ENCODE assay signal across 10 cellular contexts in the genomic region with DNA sequence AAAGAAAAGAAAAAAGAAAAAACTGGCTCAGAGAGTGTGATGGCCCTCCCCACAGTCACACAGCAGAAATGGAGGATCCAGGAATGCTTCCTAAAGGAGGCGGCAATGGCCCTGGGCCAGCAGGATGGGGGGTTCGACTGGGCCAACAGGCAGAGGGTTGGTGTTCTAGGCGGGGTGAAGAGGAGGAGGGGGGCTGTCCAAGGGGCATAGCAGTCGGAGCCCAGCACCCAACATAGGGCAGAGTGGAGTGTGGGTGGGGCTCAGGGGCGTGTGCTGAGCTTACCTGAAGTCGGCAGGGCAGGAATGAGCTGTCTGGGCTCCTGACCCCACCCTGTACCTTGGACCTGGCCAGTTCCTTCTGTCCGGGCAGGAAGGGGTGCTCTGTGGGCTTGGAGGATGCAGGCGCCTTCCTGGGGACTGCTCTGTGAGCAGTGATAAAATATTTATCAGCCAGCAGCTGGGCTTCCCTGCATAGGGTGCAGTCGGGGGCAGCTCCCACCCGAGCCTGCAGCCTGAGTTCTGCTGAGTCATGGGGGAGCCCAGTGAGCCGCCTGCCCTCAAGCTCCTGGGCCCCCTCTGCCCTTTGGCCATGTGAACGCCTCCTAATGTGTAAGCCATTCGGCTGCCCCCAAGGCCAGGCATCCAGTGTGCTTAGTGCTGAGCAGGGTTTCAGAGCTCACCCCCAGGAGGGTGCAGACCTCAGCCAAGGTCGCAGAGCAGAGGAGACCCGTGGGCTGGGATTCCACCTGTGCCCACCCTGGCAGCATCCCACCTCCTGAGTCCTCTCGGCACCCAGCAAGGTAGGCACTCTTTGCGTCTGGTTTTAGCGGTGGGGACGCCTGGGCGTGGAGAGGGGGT. TPM values are rescaled to one million over a fixed set of nuclear protein-coding genes. Genes with fewer than 3 reads are reported as not detected.
DNase-seq lines count a peak whose midpoint lies in the region; ATAC-seq and TF ChIP-seq lines count a peak whose summit lies in the region.
"Had no signal": no experiment of that assay in that cellular context is flagged by ENCODE, and none has a peak within 500 bp of the region (broad histone marks: within the 10 kb centered on the region; RNA-seq: fewer than 3 reads in every experiment).

No MANE protein-coding gene starts in this region.

- in situ Hi-C loops in IMR-90 (cut with MboI; ENCODE audit: low sequenced_read_pairs): no loop called here

- no peaks in the 10 kb centered on the region for H3K9me3 Mint-ChIP-seq in CD4-positive, alpha-beta T cell

- no peaks in the 10 kb centered on the region for H3K36me3 ChIP-seq in IMR-90 (ENCODE audit: control insufficient read depth, insufficient read depth, low read length)
- H3K36me3 ChIP-seq in adipocyte (ENCODE audit: control insufficient read depth, insufficient read depth, low read length, severe bottlenecking): peaks cover 4% of the 10 kb centered on the region
- H3K36me3 ChIP-seq in mucosa of descending colon (ENCODE audit: low read depth): no peaks in the 10 kb centered on the region

- H3K23ac ChIP-seq in IMR-90 (ENCODE audit: low read depth, low read length): no peak overlapping the region

- H3K4me1 ChIP-seq in IMR-90 (ENCODE audit: control insufficient read depth, insufficient read depth, low read length) (peaks cover 10% of the 10 kb centered on the region; the same call in 1 of the 2 replicates), adipocyte (ENCODE audit: control insufficient read depth, insufficient read depth, low read length) (peaks cover 11% of the 10 kb centered on the region), mucosa of descending colon (ENCODE audit: low read depth) (peaks cover 13% of the 10 kb centered on the region)

- H3K79me1 ChIP-seq in IMR-90 (ENCODE audit: low read depth in 1 of 2, low read length in 2 of 2): peaks cover 3 to 23% of the 10 kb centered on the region in 2 experiments; a peak in 2 of 4 replicates

- H4K91ac ChIP-seq in IMR-90 (ENCODE audit: insufficient read depth, low read depth, low read length): peak overlapping the region; percentile 59; the same call in 1 of the 2 replicates

- H3K36me3 Mint-ChIP-seq in CD4-positive, alpha-beta T cell (ENCODE audit: low read depth): no peaks in the 10 kb centered on the region

- H3K9me1 ChIP-seq in IMR-90 (ENCODE audit: insufficient read depth, low read length): 0 out of 2 replicates have a peak, but pooled peaks cover 1% of the 10 kb centered on the region

- peaks cover 30% of the 10 kb centered on the region for H3K4me1 Mint-ChIP-seq in CD4-positive, alpha-beta T cell (ENCODE audit: low read depth)

- no peak overlapping the region for H3K14ac ChIP-seq in IMR-90 (replicated peaks; ENCODE audit: low read depth, low read length)

- WGBS in IMR-90 (ENCODE audit: extremely low coverage in 2 of 2, insufficient read length in 1 of 2), 2 experiments: 63% methylated on average over 9 of the region's 20 CpGs; no CpG with 5 or more reads in 1 of the 2 experiments

- no peak overlapping the region for H3K56ac ChIP-seq in IMR-90 (ENCODE audit: extremely low read depth, insufficient read depth, low read length)

- peak overlapping the region; percentile 69 for H3K4ac ChIP-seq in IMR-90 (ENCODE audit: low read depth, low read length)

- no peak for DNase-seq in CD4-positive, alpha-beta T cell
- peak; percentile 13 for DNase-seq in IMR-90
- DNase-seq in adipocyte (ENCODE audit: low read depth): peak; percentile 24
- peak; percentile 74 to 81 (median 78) for DNase-seq in mucosa of descending colon
- no peak for DNase-seq in H4 (ENCODE audit: low spot score)
- no peak for DNase-seq in stimulated activated CD8-positive, alpha-beta memory T cell treated with anti-CD3 and anti-CD28 coated beads, Interleukin-4, amount 100 ng/mL, for 48 hours
- DNase-seq in MV-4-11 (lab: John Stamatoyannopoulos, UW): no peak
- no peak for DNase-seq in DMS79 treated with DMSO at 0.1 percent for 48 hours (lab: John Stamatoyannopoulos, UW)
- DNase-seq: NCI-H526 treated with DMSO at 0.1 percent for 48 hours; stimulated activated CD4-positive, alpha-beta T cell treated with anti-CD3 and anti-CD28 coated beads, Interleukin-1b, Interleukin-23, amount 100 ng/mL, for 48 hours had no signal

- CTCF ChIA-PET in CD4-positive, alpha-beta T cell (lab: Charles Lee): interaction anchor here (0.7 to 4.0 kb wide), 2 partner anchors 8 to 306 kb away, joined by 5 to 13 read pairs; no protein-coding TSS in a partner anchor
- CTCF ChIA-PET in IMR-90 (lab: Yijun Ruan, JAX): interaction anchor here (0.6 kb wide), 1 partner anchor 186 kb away, joined by 4 read pairs; no protein-coding TSS in a partner anchor

- no peak overlapping the region for H2BK20ac ChIP-seq in IMR-90 (ENCODE audit: low read depth, low read length)

- H2BK5ac ChIP-seq in IMR-90 (ENCODE audit: low read depth, low read length, poor library complexity, severe bottlenecking): no peak overlapping the region

- peak overlapping the region; percentile 61 for H2AFZ ChIP-seq in IMR-90 (replicated peaks; ENCODE audit: low read length, poor library complexity)

- no peak for TF ChIP-seq CTCF in CD4-positive, alpha-beta T cell (IDR thresholded peaks at IDR 0.05)
- TF ChIP-seq CTCF in IMR-90 (conservative IDR thresholded peaks at IDR 0.05; ENCODE audit: low read depth, low read length): no peak
- no peak for TF ChIP-seq CTCF in mucosa of descending colon (IDR thresholded peaks at IDR 0.05)

- no TSS peak for BruUV-seq in IMR-90 (replicated peaks; lab: Mats Ljungman, UMichigan)

- H3K18ac ChIP-seq in IMR-90 (ENCODE audit: low read depth, low read length): no peak overlapping the region; the same call in 1 of the 2 replicates

- H4K8ac ChIP-seq in IMR-90 (ENCODE audit: low read depth in 2 of 2, low read length in 2 of 2): peak overlapping the region in 1 of 2 experiments; percentile 69; a peak in 2 of 4 replicates

- ATAC-seq in CD4-positive, alpha-beta T cell (ENCODE audit: poor library complexity): no peak
- peak; percentile 73 for ATAC-seq in IMR-90 (ENCODE audit: low read depth)
- peak; percentile 96 for ATAC-seq in mucosa of descending colon

- no peaks in the 10 kb centered on the region for H3K27me3 Mint-ChIP-seq in CD4-positive, alpha-beta T cell

- H3K9me3 ChIP-seq in CD4-positive, alpha-beta T cell (ENCODE audit: control insufficient read depth, low read length): no peaks in the 10 kb centered on the region
- no peaks in the 10 kb centered on the region for H3K9me3 ChIP-seq in IMR-90 (ENCODE audit: control insufficient read depth, insufficient read depth, low read length)
- H3K9me3 ChIP-seq in adipocyte (ENCODE audit: control insufficient read depth, low read length): no peaks in the 10 kb centered on the region
- H3K9me3 ChIP-seq in mucosa of descending colon: no peaks in the 10 kb centered on the region

- no peak overlapping the region for H3K4me3 ChIP-seq in IMR-90 (ENCODE audit: insufficient read depth, low read depth, low read length)
- no peak overlapping the region for H3K4me3 ChIP-seq in adipocyte (ENCODE audit: low read length)
- no peak overlapping the region for H3K4me3 ChIP-seq in mucosa of descending colon

- no peak overlapping the region for H2BK15ac ChIP-seq in IMR-90 (ENCODE audit: low read depth, low read length)

- H3K27me3 ChIP-seq in CD4-positive, alpha-beta T cell (ENCODE audit: control insufficient read depth, insufficient read depth, low read length): no peaks in the 10 kb centered on the region
- H3K27me3 ChIP-seq in IMR-90 (ENCODE audit: control insufficient read depth, insufficient read depth, low read length) (no peaks in the 10 kb centered on the region), adipocyte (replicated peaks; ENCODE audit: control insufficient read depth, insufficient read depth, low read length) (no peaks in the 10 kb centered on the region)

- peak overlapping the region; percentile 58; the same call in 1 of the 2 replicates for H2AK5ac ChIP-seq in IMR-90 (ENCODE audit: low read depth, low read length)

- peaks cover 18% of the 10 kb centered on the region for H4K20me1 ChIP-seq in IMR-90 (ENCODE audit: insufficient read depth, low read length)

- peak overlapping the region; percentile 17; the same call in 1 of the 2 replicates for H3K4me2 ChIP-seq in IMR-90 (ENCODE audit: low read depth, low read length)

- TF ChIP-seq RAD21 in IMR-90 (IDR thresholded peaks at IDR 0.05; ENCODE audit: low read length): no peak

- TF ChIP-seq POLR2A in IMR-90 (IDR thresholded peaks at IDR 0.05; ENCODE audit: low read depth, low read length): no peak

- H2AK9ac ChIP-seq in IMR-90 (replicated peaks; ENCODE audit: low read depth, low read length, poor library complexity): peak overlapping the region; percentile 88

- no peak overlapping the region; the same call in 1 of the 2 replicates for H4K5ac ChIP-seq in IMR-90 (ENCODE audit: low read depth, low read length)

- H3K27ac Mint-ChIP-seq in CD4-positive, alpha-beta T cell: no peak overlapping the region

- dilution Hi-C loops in IMR-90 (cut with HindIII; ENCODE audit: low sequenced_read_pairs, unreplicated experiment): no loop called here

- peak overlapping the region; percentile 58 for H3K4me3 Mint-ChIP-seq in CD4-positive, alpha-beta T cell

- intact Hi-C loops in CD4-positive, alpha-beta T cell (cut with DNase I, micrococcal nuclease): no loop called here
- intact Hi-C loops in IMR-90 (cut with micrococcal nuclease) (no loop called here), mucosa of descending colon (cut with DNase I, micrococcal nuclease) (no loop called here)

- no peak overlapping the region for H3K27ac ChIP-seq in CD4-positive, alpha-beta T cell (ENCODE audit: low read depth, low read length)
- H3K27ac ChIP-seq in IMR-90 (ENCODE audit: insufficient read depth, low read length): no peak overlapping the region

- no peak overlapping the region for H3K9ac ChIP-seq in IMR-90 (ENCODE audit: low read depth, low read length)
- no peak overlapping the region for H3K9ac ChIP-seq in adipocyte (ENCODE audit: low read length)

- peak overlapping the region; percentile 61 for H2BK120ac ChIP-seq in IMR-90 (ENCODE audit: low read depth, low read length)

- POLR2A ChIA-PET in CD4-positive, alpha-beta T cell (lab: Charles Lee): interaction anchor here (1.2 kb wide), 1 partner anchor 13 kb away, joined by 3 read pairs; no protein-coding TSS in a partner anchor
- POLR2A ChIA-PET in IMR-90 (lab: Charles Lee; ENCODE audit: unreplicated experiment): no interaction called here

TF ChIP-seq in IMR-90, 13 proteins besides CTCF, POLR2A, EP300 and RAD21:
- TF ChIP-seq NFE2L2 (IDR thresholded peaks at IDR 0.05; ENCODE audit: low read depth, low read length) (peak; percentile 90), FOS (IDR thresholded peaks at IDR 0.05; ENCODE audit: low read depth, low read length) (no peak), MAFK (IDR thresholded peaks at IDR 0.05; ENCODE audit: low read depth, low read length) (peak; percentile 36; the same call in 1 of the 2 replicates)

RNA-seq across cellular contexts. Expression of a gene that starts 25.3 kb away (rescaled TPM):
- 10 to 100 TPM; 29.0 to 31.6 TPM for total RNA-seq in CD4-positive, alpha-beta T cell
- total RNA-seq in IMR-90 (2012; rRNA removed) (7.5 and 8.1 TPM in 2 replicates), mucosa of descending colon (10 to 100 TPM; 21.8 to 46.2 (median 35.1) TPM)
- 23.1 and 24.3 TPM in 2 replicates for polyA plus RNA-seq in IMR-90 (2012; rRNA removed)
- 17.7 and 39.4 TPM in 2 replicates for polyA plus RNA-seq in IMR-90 (2012; cell fraction: cytosol; rRNA removed)
- 39.7 and 77.7 TPM in 2 replicates for polyA plus RNA-seq in IMR-90 (2012; cell fraction: nucleus; rRNA removed; ENCODE audit: low replicate concordance)
- total RNA-seq in H4 (2014; rRNA removed; shearing (Covaris generic)): 4.7 and 5.0 TPM in 2 replicates

Comparison
In these comparisons a context has a peak if more than half of its experiments do, and no peak if none do; other contexts are left out.
1. DNase-seq: peak in IMR-90 (single experiment), adipocyte (single experiment) and mucosa of descending colon (3 of 3); none in CD4-positive, alpha-beta T cell (0 of 10), H4 (single experiment), stimulated activated CD8-positive, alpha-beta memory T cell treated with anti-CD3 and anti-CD28 coated beads, Interleukin-4, amount 100 ng/mL, for 48 hours (single experiment), MV-4-11 (single experiment) and DMS79 treated with DMSO at 0.1 percent for 48 hours (single experiment).